ENCODE assay signal across 26 cellular contexts in genomic region chr2:197919487-197919886, GRCh38.
A peak's percentile ranks its signal among the peaks of the same experiment; 100 is the strongest.
DNase-seq lines count a peak whose midpoint lies in the region; ATAC-seq and TF ChIP-seq lines count a peak whose summit lies in the region.
"Had no signal": no experiment of that assay in that cellular context is flagged by ENCODE, and none has a peak within 500 bp of the region (broad histone marks: within the 10 kb centered on the region; RNA-seq: fewer than 3 reads in every experiment).

No MANE protein-coding gene starts in this region.

- peak overlapping the region in 4 of 12 donors; percentile 17 to 27 (median 22) for H3K27ac ChIP-seq in heart left ventricle
- no peak overlapping the region for H3K27ac ChIP-seq in OCI-LY7 (ENCODE audit: low read depth, low read length, poor library complexity, severe bottlenecking)
- H3K27ac ChIP-seq in thyroid gland: no peak overlapping the region
- no peak overlapping the region for H3K27ac ChIP-seq in breast epithelium
- H3K27ac ChIP-seq: C4-2B, esophagus squamous epithelium, pancreas, right lobe of liver, upper lobe of left lung had no signal

- H3K27me3 ChIP-seq in heart left ventricle: no peaks in the 10 kb centered on the region
- H3K27me3 ChIP-seq in thyroid gland: no peaks in the 10 kb centered on the region
- H3K27me3 ChIP-seq in breast epithelium: no peaks in the 10 kb centered on the region
- H3K27me3 ChIP-seq: esophagus squamous epithelium, pancreas, right lobe of liver, upper lobe of left lung had no signal

- peak in 3 of 4 donors; percentile 49 to 57 (median 56) for ATAC-seq in heart left ventricle
- ATAC-seq: left colon, natural killer cell, pancreas, PC-3, right lobe of liver had no signal

- no peak overlapping the region for H2AFZ ChIP-seq in OCI-LY7 (ENCODE audit: low read length)

- TF ChIP-seq POLR2A in heart left ventricle (IDR thresholded peaks at IDR 0.05): no peak
- no peak for TF ChIP-seq POLR2A in thyroid gland (IDR thresholded peaks at IDR 0.05)
- no peak for TF ChIP-seq POLR2A in breast epithelium (IDR thresholded peaks at IDR 0.05)

- POLR2A ChIA-PET in OCI-LY7 (lab: Charles Lee): no interaction called here

- no peak overlapping the region for H3K4me2 ChIP-seq in OCI-LY7 (ENCODE audit: low read length)

- intact Hi-C loops in heart left ventricle (cut with DNase I) (no loop called here), cardiac septum (cut with DNase I) (no loop called here), OCI-LY7 (cut with micrococcal nuclease; ENCODE audit: unreplicated experiment) (no loop called here), thyroid gland (cut with DNase I) (no loop called here), breast epithelium (cut with DNase I; ENCODE audit: low total_unique reads) (no loop called here)

- H3K9me3 ChIP-seq in heart left ventricle (no peaks in the 10 kb centered on the region), OCI-LY7 (ENCODE audit: low read length) (no peaks in the 10 kb centered on the region), thyroid gland (no peaks in the 10 kb centered on the region), breast epithelium (no peaks in the 10 kb centered on the region)
- H3K9me3 ChIP-seq: esophagus squamous epithelium, pancreas, right lobe of liver, upper lobe of left lung had no signal

- CTCF ChIA-PET in OCI-LY7 (lab: Charles Lee; ENCODE audit: unreplicated experiment): no interaction called here

- no peaks in the 10 kb centered on the region for H3K36me3 ChIP-seq in heart left ventricle
- H3K36me3 ChIP-seq in OCI-LY7 (ENCODE audit: insufficient read depth, low read length): no peaks in the 10 kb centered on the region
- H3K36me3 ChIP-seq in thyroid gland: no peaks in the 10 kb centered on the region
- no peaks in the 10 kb centered on the region for H3K36me3 ChIP-seq in breast epithelium
- H3K36me3 ChIP-seq: esophagus squamous epithelium, pancreas, right lobe of liver, upper lobe of left lung had no signal

- no peaks in the 10 kb centered on the region for H3K79me2 ChIP-seq in OCI-LY7 (ENCODE audit: insufficient read depth, low read depth, low read length)

- H3K4me1 ChIP-seq in heart left ventricle: peaks cover 0 to 57% (median 39%) of the 10 kb centered on the region in 12 donors
- H3K4me1 ChIP-seq in OCI-LY7 (ENCODE audit: insufficient read depth, low read length, poor library complexity, severe bottlenecking): no peaks in the 10 kb centered on the region
- H3K4me1 ChIP-seq in thyroid gland: peaks cover 0 to 4% of the 10 kb centered on the region in 2 donors
- no peaks in the 10 kb centered on the region for H3K4me1 ChIP-seq in breast epithelium
- H3K4me1 ChIP-seq: esophagus squamous epithelium, right lobe of liver had no signal

- BruUV-seq in OCI-LY7 (replicated peaks; lab: Mats Ljungman, UMichigan): no TSS peak

- no peaks in the 10 kb centered on the region for H3K9me2 ChIP-seq in OCI-LY7 (ENCODE audit: insufficient read depth, low read length)

- TF ChIP-seq CTCF in heart left ventricle (IDR thresholded peaks at IDR 0.05): no peak
- TF ChIP-seq CTCF in OCI-LY7 (conservative IDR thresholded peaks at IDR 0.05; ENCODE audit: low read length): no peak
- TF ChIP-seq CTCF in thyroid gland (IDR thresholded peaks at IDR 0.05): no peak
- TF ChIP-seq CTCF in breast epithelium (IDR thresholded peaks at IDR 0.05): no peak

- DNase-seq in heart left ventricle (no peak), cardiac septum (ENCODE audit: low spot score) (no peak), RKO (ENCODE audit: low spot score) (peak; percentile 18), glomerular endothelial cell (ENCODE audit: extremely low read depth, low read depth, low spot score) (peak; percentile 48), OCI-LY7 (ENCODE audit: low spot score) (no peak), thyroid gland (no peak), breast epithelium (ENCODE audit: low spot score in 2 of 2) (no peak)
- DNase-seq in activated CD8-positive, alpha-beta memory T cell treated with anti-CD3 and anti-CD28 coated beads, Interleukin-2, amount 50 U/mL, for 48 hours: no peak
- DNase-seq: activated CD4-positive, alpha-beta T cell treated with anti-CD3 and anti-CD28 coated beads for 48 hours; activated naive CD8-positive, alpha-beta T cell treated with anti-CD3 and anti-CD28 coated beads for 36 hours; DMS 273 treated with DMSO at 0.1 percent for 48 hours; effector CD8-positive, alpha-beta T cell; esophagus squamous epithelium; H9; KBM-7; left colon; natural killer cell; NCI-H1092 treated with DMSO at 0.1 percent for 48 hours; NCI-H2081; NCI-H82; pancreas; PC-3; right lobe of liver; stimulated activated CD4-positive, alpha-beta T cell treated with anti-CD3 and anti-CD28 coated beads, Interleukin-15, amount 100 ng/mL, for 24 hours; upper lobe of left lung had no signal

- no peaks in the 10 kb centered on the region for H4K20me1 ChIP-seq in OCI-LY7 (ENCODE audit: insufficient read depth, low read length)

- H3K4me3 ChIP-seq in heart left ventricle: no peak overlapping the region
- no peak overlapping the region for H3K4me3 ChIP-seq in OCI-LY7 (ENCODE audit: low read depth, low read length, poor library complexity, severe bottlenecking)
- no peak overlapping the region for H3K4me3 ChIP-seq in thyroid gland (replicated peaks in 1 of 3)
- H3K4me3 ChIP-seq in breast epithelium: no peak overlapping the region
- H3K4me3 ChIP-seq: esophagus squamous epithelium, pancreas, right lobe of liver, upper lobe of left lung had no signal

Comparison
In these comparisons a context has a peak if more than half of its experiments do, and no peak if none do; other contexts are left out.
1. DNase-seq: peak in RKO (single experiment) and glomerular endothelial cell (single experiment); none in heart left ventricle (0 of 5), cardiac septum (single experiment), OCI-LY7 (single experiment), thyroid gland (0 of 2), breast epithelium (0 of 2) and activated CD8-positive, alpha-beta memory T cell treated with anti-CD3 and anti-CD28 coated beads, Interleukin-2, amount 50 U/mL, for 48 hours (single experiment).